Comparison of ENCODE assay signal across 9 cellular contexts in genomic region chr1:81920245-81920740, GRCh38.
DNase-seq lines count a peak whose midpoint lies in the region; ATAC-seq and TF ChIP-seq lines count a peak whose summit lies in the region.
"Had no signal": no experiment of that assay in that cellular context is flagged by ENCODE, and none has a peak within 500 bp of the region (broad histone marks: within the 10 kb centered on the region; RNA-seq: fewer than 3 reads in every experiment).

No MANE protein-coding gene starts in this region.

- H3K23ac ChIP-seq in mesendoderm (ENCODE audit: low read length): no peak overlapping the region

- peak overlapping the region; percentile 21 for H3K27ac Mint-ChIP-seq in endothelial cell (ENCODE audit: unreplicated experiment)
- no peak overlapping the region for H3K27ac Mint-ChIP-seq in activated CD4-positive, alpha-beta T cell treated with anti-CD3 and anti-CD28 coated beads, Interleukin-2, amount 10 ng/mL, durations not matched to agents 7 days and 5 days

- peaks cover 4% of the 10 kb centered on the region for H3K4me1 ChIP-seq in mesendoderm (ENCODE audit: control insufficient read depth, low read depth, low read length)

- DNase-seq in AG08396 (ENCODE audit: low spot score) (peak; percentile 18), NCI-H2171 (lab: John Stamatoyannopoulos, UW) (peak; percentile 5), endothelial cell (ENCODE audit: low spot score) (peak; percentile 26), mesendoderm (peak; percentile 97), activated gamma-delta T cell (lab: John Stamatoyannopoulos, UW) (no peak)
- DNase-seq in activated CD4-positive, alpha-beta T cell treated with anti-CD3 and anti-CD28 coated beads, Interleukin-2, amount 10 ng/mL, durations not matched to agents 7 days and 5 days: no peak
- no peak for DNase-seq in effector CD4-positive, alpha-beta T cell
- DNase-seq: upper lobe of left lung had no signal

- H3K27me3 Mint-ChIP-seq in endothelial cell (ENCODE audit: unreplicated experiment): no peaks in the 10 kb centered on the region
- H3K27me3 Mint-ChIP-seq in activated CD4-positive, alpha-beta T cell treated with anti-CD3 and anti-CD28 coated beads, Interleukin-2, amount 10 ng/mL, durations not matched to agents 7 days and 5 days: no peaks in the 10 kb centered on the region

- POLR2A ChIA-PET in activated CD4-positive, alpha-beta T cell treated with anti-CD3 and anti-CD28 coated beads, Interleukin-2, amount 10 ng/mL, durations not matched to agents 7 days and 5 days (lab: Charles Lee): no interaction called here

- peaks cover 20% of the 10 kb centered on the region for H3K4me1 Mint-ChIP-seq in endothelial cell (ENCODE audit: unreplicated experiment)
- H3K4me1 Mint-ChIP-seq in activated CD4-positive, alpha-beta T cell treated with anti-CD3 and anti-CD28 coated beads, Interleukin-2, amount 10 ng/mL, durations not matched to agents 7 days and 5 days: no peaks in the 10 kb centered on the region

- H3K4me2 ChIP-seq in mesendoderm (ENCODE audit: low read length): no peak overlapping the region

- no peak overlapping the region for H4K8ac ChIP-seq in mesendoderm (ENCODE audit: low read depth, low read length)

- WGBS in mesendoderm (ENCODE audit: extremely low coverage, insufficient coverage, low lambda C conversion rate): no CpG with 5 or more reads among the region's 6 CpGs

- H2BK5ac ChIP-seq in mesendoderm (ENCODE audit: low read length): no peak overlapping the region

- no peak for ATAC-seq in HG02610 (IDR thresholded peaks at IDR 0.05; ENCODE audit: unreplicated experiment)

- no peaks in the 10 kb centered on the region for H3K27me3 ChIP-seq in mesendoderm (ENCODE audit: insufficient read depth, low read length, poor library complexity)
- H3K27me3 ChIP-seq: upper lobe of left lung had no signal

- CTCF ChIA-PET in activated CD4-positive, alpha-beta T cell treated with anti-CD3 and anti-CD28 coated beads, Interleukin-2, amount 10 ng/mL, durations not matched to agents 7 days and 5 days (lab: Charles Lee): no interaction called here

- no peak overlapping the region for H3K27ac ChIP-seq in mesendoderm (ENCODE audit: low read depth, low read length)
- H3K27ac ChIP-seq: upper lobe of left lung had no signal

- no peaks in the 10 kb centered on the region for H3K36me3 Mint-ChIP-seq in endothelial cell (ENCODE audit: low read depth, unreplicated experiment)
- no peaks in the 10 kb centered on the region for H3K36me3 Mint-ChIP-seq in activated CD4-positive, alpha-beta T cell treated with anti-CD3 and anti-CD28 coated beads, Interleukin-2, amount 10 ng/mL, durations not matched to agents 7 days and 5 days (ENCODE audit: low read depth)

- no peaks in the 10 kb centered on the region for H3K9me3 Mint-ChIP-seq in endothelial cell (ENCODE audit: unreplicated experiment)
- no peaks in the 10 kb centered on the region for H3K9me3 Mint-ChIP-seq in activated CD4-positive, alpha-beta T cell treated with anti-CD3 and anti-CD28 coated beads, Interleukin-2, amount 10 ng/mL, durations not matched to agents 7 days and 5 days

- H2BK15ac ChIP-seq in mesendoderm (replicated peaks; ENCODE audit: low read depth): no peak overlapping the region

- H4K5ac ChIP-seq in mesendoderm (ENCODE audit: low read length): no peak overlapping the region

- no peak overlapping the region for H3K4me3 Mint-ChIP-seq in endothelial cell (ENCODE audit: unreplicated experiment)
- H3K4me3 Mint-ChIP-seq in activated CD4-positive, alpha-beta T cell treated with anti-CD3 and anti-CD28 coated beads, Interleukin-2, amount 10 ng/mL, durations not matched to agents 7 days and 5 days: no peak overlapping the region

- no peak overlapping the region for H3K4ac ChIP-seq in mesendoderm (ENCODE audit: low read depth, low read length)

- H3K79me2 ChIP-seq in mesendoderm (ENCODE audit: control insufficient read depth, insufficient read depth, low read length): peaks cover 1% of the 10 kb centered on the region

- TF ChIP-seq CTCF in endothelial cell (IDR thresholded peaks at IDR 0.05; ENCODE audit: unreplicated experiment): no peak

- no peaks in the 10 kb centered on the region for H3K79me1 ChIP-seq in mesendoderm (ENCODE audit: low read length)

- no peaks in the 10 kb centered on the region for H3K36me3 ChIP-seq in mesendoderm (ENCODE audit: control insufficient read depth, insufficient read depth, low read length)
- H3K36me3 ChIP-seq: upper lobe of left lung had no signal

- no peak overlapping the region for H3K9ac ChIP-seq in mesendoderm (ENCODE audit: low read length)

- H3K4me3 ChIP-seq in mesendoderm (ENCODE audit: low read length): no peak overlapping the region
- H3K4me3 ChIP-seq: upper lobe of left lung had no signal

- H3K18ac ChIP-seq in mesendoderm (ENCODE audit: low read length): no peak overlapping the region

- H2AK5ac ChIP-seq in mesendoderm (ENCODE audit: low read length): no peak overlapping the region

- no peak overlapping the region for H3K56ac ChIP-seq in mesendoderm (ENCODE audit: low read length)

- H2BK120ac ChIP-seq in mesendoderm (ENCODE audit: low read depth, low read length): no peak overlapping the region

Comparison
In these comparisons a context has a peak if more than half of its experiments do, and no peak if none do; other contexts are left out.
1. DNase-seq: peak in AG08396 (single experiment), NCI-H2171 (single experiment), endothelial cell (single experiment) and mesendoderm (single experiment); none in activated gamma-delta T cell (single experiment), activated CD4-positive, alpha-beta T cell treated with anti-CD3 and anti-CD28 coated beads, Interleukin-2, amount 10 ng/mL, durations not matched to agents 7 days and 5 days (single experiment) and effector CD4-positive, alpha-beta T cell (single experiment).